ENCODE assay signal across 20 cellular contexts in genomic region chr12:119447618-119448017, GRCh38.
"Had no signal": no experiment of that assay in that cellular context is flagged by ENCODE, and none has a peak within 500 bp of the region (broad histone marks: within the 10 kb centered on the region; RNA-seq: fewer than 3 reads in every experiment).

No MANE protein-coding gene starts in this region.

- H3K27ac Mint-ChIP-seq: activated CD4-positive, alpha-beta memory T cell treated with anti-CD3 and anti-CD28 coated beads, Interleukin-2, amount 10 ng/mL, durations not matched to agents 7 days and 5 days; activated CD8-positive, alpha-beta memory T cell treated with anti-CD3 and anti-CD28 coated beads, Interleukin-2, amount 10 ng/mL, durations not matched to agents 7 days and 5 days; activated naive CD8-positive, alpha-beta T cell treated with anti-CD3 and anti-CD28 coated beads, Interleukin-2, amount 10 ng/mL, durations not matched to agents 7 days and 5 days; activated T-helper 17 cell treated with anti-CD3 and anti-CD28 coated beads, Interleukin-2, amount 50 U/mL, for 72 hours; effector memory CD8-positive, alpha-beta T cell; immature natural killer cell had no signal

- H3K9me3 Mint-ChIP-seq: activated CD4-positive, alpha-beta memory T cell treated with anti-CD3 and anti-CD28 coated beads, Interleukin-2, amount 10 ng/mL, durations not matched to agents 7 days and 5 days; activated naive CD8-positive, alpha-beta T cell treated with anti-CD3 and anti-CD28 coated beads, Interleukin-2, amount 10 ng/mL, durations not matched to agents 7 days and 5 days; activated T-helper 17 cell treated with anti-CD3 and anti-CD28 coated beads, Interleukin-2, amount 50 U/mL, for 72 hours; effector memory CD8-positive, alpha-beta T cell; immature natural killer cell had no signal

- H3K27me3 ChIP-seq: cardiac muscle cell, right atrium auricular region, tibial nerve had no signal

- ATAC-seq: activated CD8-positive, alpha-beta memory T cell treated with anti-CD3 and anti-CD28 coated beads, Interleukin-2, amount 10 ng/mL, durations not matched to agents 7 days and 5 days; activated T-helper 17 cell treated with anti-CD3 and anti-CD28 coated beads, Interleukin-2, amount 50 U/mL, for 72 hours; effector memory CD8-positive, alpha-beta T cell; heart right ventricle; left ventricle myocardium superior had no signal

- H3K4me3 ChIP-seq: cardiac muscle cell, esophagus squamous epithelium, heart right ventricle, prostate gland, right atrium auricular region, tibial nerve had no signal

- H3K36me3 Mint-ChIP-seq: activated CD8-positive, alpha-beta memory T cell treated with anti-CD3 and anti-CD28 coated beads, Interleukin-2, amount 10 ng/mL, durations not matched to agents 7 days and 5 days; activated naive CD8-positive, alpha-beta T cell treated with anti-CD3 and anti-CD28 coated beads, Interleukin-2, amount 10 ng/mL, durations not matched to agents 7 days and 5 days; immature natural killer cell had no signal

- DNase-seq: activated CD4-positive, alpha-beta memory T cell treated with anti-CD3 and anti-CD28 coated beads, Interleukin-2, amount 10 ng/mL, durations not matched to agents 7 days and 5 days; activated CD4-positive, alpha-beta T cell treated with anti-CD3 and anti-CD28 coated beads for 48 hours; activated CD4-positive, CD25-positive, alpha-beta regulatory T cell; activated CD8-positive, alpha-beta memory T cell treated with anti-CD3 and anti-CD28 coated beads, Interleukin-2, amount 10 ng/mL, durations not matched to agents 7 days and 5 days; activated naive CD4-positive, alpha-beta T cell; activated naive CD8-positive, alpha-beta T cell treated with anti-CD3 and anti-CD28 coated beads, Interleukin-2, amount 10 ng/mL, durations not matched to agents 7 days and 5 days; activated T-cell treated with anti-CD3 and anti-CD28 coated beads, Interleukin-2, amount 50 U/mL, for 1 hour; amygdala; effector memory CD8-positive, alpha-beta T cell; esophagus squamous epithelium; heart right ventricle; immature natural killer cell; left ventricle myocardium superior; stimulated activated CD4-positive, alpha-beta T cell treated with anti-CD3 and anti-CD28 coated beads, Interleukin-2, amount 100 ng/mL, for 24 hours; stimulated activated naive CD4-positive, alpha-beta T cell treated with Interleukin-2 at 50 U/mL for 16 hours had no signal

- H3K27me3 Mint-ChIP-seq: activated naive CD8-positive, alpha-beta T cell treated with anti-CD3 and anti-CD28 coated beads, Interleukin-2, amount 10 ng/mL, durations not matched to agents 7 days and 5 days had no signal

- H3K36me3 ChIP-seq: cardiac muscle cell, esophagus squamous epithelium, heart right ventricle, prostate gland, right atrium auricular region, tibial nerve had no signal

- H3K27ac ChIP-seq: cardiac muscle cell, esophagus squamous epithelium, heart right ventricle, prostate gland, right atrium auricular region, tibial nerve had no signal

- H3K4me1 Mint-ChIP-seq: activated CD4-positive, alpha-beta memory T cell treated with anti-CD3 and anti-CD28 coated beads, Interleukin-2, amount 10 ng/mL, durations not matched to agents 7 days and 5 days; activated T-helper 17 cell treated with anti-CD3 and anti-CD28 coated beads, Interleukin-2, amount 50 U/mL, for 72 hours had no signal

- H3K4me1 ChIP-seq: esophagus squamous epithelium, heart right ventricle, prostate gland, right atrium auricular region, tibial nerve had no signal

- H3K9me3 ChIP-seq: esophagus squamous epithelium, heart right ventricle, prostate gland, right atrium auricular region, tibial nerve had no signal

- H3K4me3 Mint-ChIP-seq: activated CD4-positive, alpha-beta memory T cell treated with anti-CD3 and anti-CD28 coated beads, Interleukin-2, amount 10 ng/mL, durations not matched to agents 7 days and 5 days; activated CD8-positive, alpha-beta memory T cell treated with anti-CD3 and anti-CD28 coated beads, Interleukin-2, amount 10 ng/mL, durations not matched to agents 7 days and 5 days; activated naive CD8-positive, alpha-beta T cell treated with anti-CD3 and anti-CD28 coated beads, Interleukin-2, amount 10 ng/mL, durations not matched to agents 7 days and 5 days; activated T-helper 17 cell treated with anti-CD3 and anti-CD28 coated beads, Interleukin-2, amount 50 U/mL, for 72 hours; effector memory CD8-positive, alpha-beta T cell; immature natural killer cell had no signal
